10 cellular contexts compared by ENCODE assay signal in the genomic region with DNA sequence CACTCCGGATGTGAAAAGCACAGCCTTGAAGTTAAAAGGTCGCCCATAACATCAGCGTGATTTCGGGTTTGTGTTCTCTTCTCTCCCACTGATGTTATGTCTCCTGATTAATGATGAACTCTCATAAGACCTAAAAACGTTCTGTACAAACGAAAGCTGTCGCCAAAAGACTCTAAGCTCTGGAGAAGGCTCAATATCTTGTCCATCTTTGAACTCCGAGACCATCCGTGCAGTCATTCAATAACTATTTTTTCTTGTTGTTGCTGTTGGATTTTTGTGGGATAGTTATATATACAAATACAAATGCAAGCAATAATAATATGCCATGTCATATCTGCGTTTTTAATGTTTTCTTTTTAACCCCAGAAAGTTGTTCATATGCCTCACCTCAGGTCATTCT.
DNase-seq lines count a peak whose midpoint lies in the region; ATAC-seq and TF ChIP-seq lines count a peak whose summit lies in the region.
"Had no signal": no experiment of that assay in that cellular context is flagged by ENCODE, and none has a peak within 500 bp of the region (broad histone marks: within the 10 kb centered on the region; RNA-seq: fewer than 3 reads in every experiment).

No MANE protein-coding gene starts in this region.

- H3K27me3 ChIP-seq in IMR-90 (ENCODE audit: control insufficient read depth, insufficient read depth, low read length), result no peaks in the 10 kb centered on the region
- no peaks in the 10 kb centered on the region for H3K27me3 ChIP-seq in mesenchymal stem cell (ENCODE audit: control insufficient read depth in 1 of 2, insufficient read depth in 1 of 2, low read length in 2 of 2)
- H3K27me3 ChIP-seq in suprapubic skin, result no peaks in the 10 kb centered on the region

- H3K4me2 ChIP-seq in IMR-90 (ENCODE audit: low read depth, low read length), result peak overlapping the region; percentile 65
- peak overlapping the region; percentile 24 for H3K4me2 ChIP-seq in mesenchymal stem cell (ENCODE audit: low read length, poor library complexity, severe bottlenecking)

- H3K4me1 Mint-ChIP-seq in dendritic cell treated with granulocyte-macrophage colony-stimulating factor and Interleukin-4, amounts not matched to agents 40 ng/mL and 50 ng/mL, for 4 days (ENCODE audit: low read depth), result peaks cover 10% of the 10 kb centered on the region

- peak overlapping the region; percentile 63 for H2BK15ac ChIP-seq in IMR-90 (ENCODE audit: low read depth, low read length)
- no peak overlapping the region for H2BK15ac ChIP-seq in mesenchymal stem cell (ENCODE audit: low read depth, poor library complexity, severe bottlenecking)

- DNase-seq in IMR-90 (peak; percentile 56), mesenchymal stem cell (peak; percentile 69), suprapubic skin (ENCODE audit: low spot score in 2 of 2) (no peak), AG08395 (ENCODE audit: low spot score) (no peak)
- DNase-seq in stimulated activated CD4-positive, alpha-beta T cell treated with anti-CD3 and anti-CD28 coated beads, Interleukin-12 subunit alpha, Interleukin-12 subunit beta, amount 100 ng/mL, for 4 hours, result no peak
- DNase-seq: activated CD4-positive, CD25-positive, alpha-beta regulatory T cell treated with anti-CD3 and anti-CD28 coated beads, Interleukin-2, amount 50 U/mL, for 72 hours; activated naive CD4-positive, alpha-beta T cell treated with Interleukin-2 at 50 U/mL for 16 hours had no signal

- H3K9me3 ChIP-seq in IMR-90 (ENCODE audit: control insufficient read depth, insufficient read depth, low read length) (no peaks in the 10 kb centered on the region), mesenchymal stem cell (ENCODE audit: control insufficient read depth, low read length) (no peaks in the 10 kb centered on the region), suprapubic skin (no peaks in the 10 kb centered on the region)
- H3K9me3 ChIP-seq: HAP-1 had no signal

- H3K23ac ChIP-seq in IMR-90 (ENCODE audit: low read depth, low read length) (peak overlapping the region; percentile 68; the same call in 1 of the 2 replicates), mesenchymal stem cell (ENCODE audit: low read length in 2 of 2) (no peak overlapping the region)

- peaks cover 4% of the 10 kb centered on the region for H3K9me1 ChIP-seq in IMR-90 (ENCODE audit: insufficient read depth, low read length)

- TF ChIP-seq CTCF in IMR-90 (conservative IDR thresholded peaks at IDR 0.05; ENCODE audit: low read depth, low read length), result no peak
- TF ChIP-seq CTCF in suprapubic skin (IDR thresholded peaks at IDR 0.05), result no peak

- peak overlapping the region; percentile 74; the same call in 1 of the 2 replicates for H3K27ac ChIP-seq in IMR-90 (ENCODE audit: insufficient read depth, low read length)
- peak overlapping the region; percentile 50 for H3K27ac ChIP-seq in mesenchymal stem cell (ENCODE audit: low read length, poor library complexity, severe bottlenecking)
- H3K27ac ChIP-seq in suprapubic skin, result peak overlapping the region; percentile 52

- peak overlapping the region; percentile 67 for H3K27ac Mint-ChIP-seq in dendritic cell treated with granulocyte-macrophage colony-stimulating factor and Interleukin-4, amounts not matched to agents 40 ng/mL and 50 ng/mL, for 4 days

- peak overlapping the region; percentile 72; the same call in 1 of the 2 replicates for H3K18ac ChIP-seq in IMR-90 (ENCODE audit: low read depth, low read length)
- H3K18ac ChIP-seq in mesenchymal stem cell (ENCODE audit: low read depth in 1 of 2, low read length in 2 of 2), result peak overlapping the region in 1 of 2 experiments; percentile 79

- no peak overlapping the region for H3K4me3 Mint-ChIP-seq in dendritic cell treated with granulocyte-macrophage colony-stimulating factor and Interleukin-4, amounts not matched to agents 40 ng/mL and 50 ng/mL, for 4 days

- H3K79me1 ChIP-seq in IMR-90 (ENCODE audit: low read depth in 1 of 2, low read length in 2 of 2) (no peaks in the 10 kb centered on the region), mesenchymal stem cell (replicated peaks; ENCODE audit: low read length, poor library complexity, severe bottlenecking) (no peaks in the 10 kb centered on the region)

- WGBS in IMR-90 (ENCODE audit: extremely low coverage in 2 of 2, insufficient read length in 1 of 2), 2 experiments, result no CpG with 5 or more reads among the region's 10 CpGs
- 27% methylated on average over 10 of the region's 10 CpGs for WGBS in mesenchymal stem cell
- 61% methylated on average over 10 of the region's 10 CpGs for WGBS in suprapubic skin

- peak overlapping the region; percentile 93 for H2AFZ ChIP-seq in IMR-90 (replicated peaks; ENCODE audit: low read length, poor library complexity)
- H2AFZ ChIP-seq in mesenchymal stem cell (ENCODE audit: low read depth, low read length), result no peak overlapping the region

- POLR2A ChIA-PET in IMR-90 (lab: Charles Lee; ENCODE audit: unreplicated experiment), result no interaction called here

- BruUV-seq in IMR-90 (replicated peaks; lab: Mats Ljungman, UMichigan), result no TSS peak

- H2BK5ac ChIP-seq in IMR-90 (ENCODE audit: low read depth, low read length, poor library complexity, severe bottlenecking) (peak overlapping the region; percentile 79), mesenchymal stem cell (ENCODE audit: low read depth, low read length, poor library complexity, severe bottlenecking) (no peak overlapping the region)

- H3K4ac ChIP-seq in IMR-90 (ENCODE audit: low read depth, low read length), result peak overlapping the region; percentile 55; the same call in 1 of the 2 replicates
- H3K4ac ChIP-seq in mesenchymal stem cell (ENCODE audit: low read depth in 1 of 2, low read length in 2 of 2), result no peak overlapping the region

- H3K4me1 ChIP-seq in IMR-90 (ENCODE audit: control insufficient read depth, insufficient read depth, low read length) (peaks cover 4% of the 10 kb centered on the region), mesenchymal stem cell (ENCODE audit: control insufficient read depth, insufficient read depth, low read depth, low read length) (peaks cover 9% of the 10 kb centered on the region), suprapubic skin (no peaks in the 10 kb centered on the region)
- H3K4me1 ChIP-seq: HAP-1 had no signal

- no peak overlapping the region for H2AK9ac ChIP-seq in IMR-90 (replicated peaks; ENCODE audit: low read depth, low read length, poor library complexity)

- 0 out of 2 replicates have a peak overlapping the region, but pooled peaks have one; percentile 2 for H2AK5ac ChIP-seq in IMR-90 (ENCODE audit: low read depth, low read length)
- H2AK5ac ChIP-seq in mesenchymal stem cell (ENCODE audit: low read length, severe bottlenecking), result no peak overlapping the region

- no peak for TF ChIP-seq EP300 in suprapubic skin (IDR thresholded peaks at IDR 0.05)

- H4K20me1 ChIP-seq in IMR-90 (ENCODE audit: insufficient read depth, low read length), result no peaks in the 10 kb centered on the region

- H3K27me3 Mint-ChIP-seq in dendritic cell treated with granulocyte-macrophage colony-stimulating factor and Interleukin-4, amounts not matched to agents 40 ng/mL and 50 ng/mL, for 4 days, result peaks cover 5% of the 10 kb centered on the region

- no peaks in the 10 kb centered on the region for H3K9me3 Mint-ChIP-seq in dendritic cell treated with granulocyte-macrophage colony-stimulating factor and Interleukin-4, amounts not matched to agents 40 ng/mL and 50 ng/mL, for 4 days

- H3K36me3 Mint-ChIP-seq in dendritic cell treated with granulocyte-macrophage colony-stimulating factor and Interleukin-4, amounts not matched to agents 40 ng/mL and 50 ng/mL, for 4 days (ENCODE audit: low read depth), result no peaks in the 10 kb centered on the region

- H4K5ac ChIP-seq in IMR-90 (ENCODE audit: low read depth, low read length), result peak overlapping the region; percentile 66

- H3K56ac ChIP-seq in IMR-90 (ENCODE audit: extremely low read depth, insufficient read depth, low read length), result peak overlapping the region; percentile 47; the same call in 1 of the 2 replicates

- H3K14ac ChIP-seq in IMR-90 (replicated peaks; ENCODE audit: low read depth, low read length), result peak overlapping the region; percentile 64; the same call in 1 of the 2 replicates
- no peak overlapping the region for H3K14ac ChIP-seq in mesenchymal stem cell (ENCODE audit: low read length in 2 of 2)

- H2BK20ac ChIP-seq in IMR-90 (ENCODE audit: low read depth, low read length), result peak overlapping the region; percentile 94

- peak; percentile 44 for ATAC-seq in IMR-90 (ENCODE audit: low read depth)
- ATAC-seq in GM19351 (IDR thresholded peaks at IDR 0.05; ENCODE audit: unreplicated experiment), result no peak

- no peak overlapping the region for H3K4me3 ChIP-seq in IMR-90 (ENCODE audit: insufficient read depth, low read depth, low read length)
- peak overlapping the region in 1 of 2 experiments; percentile 58 for H3K4me3 ChIP-seq in mesenchymal stem cell (ENCODE audit: insufficient read depth in 1 of 2, low read depth in 1 of 2, low read length in 2 of 2)
- peak overlapping the region; percentile 6 for H3K4me3 ChIP-seq in suprapubic skin
- H3K4me3 ChIP-seq: HAP-1 had no signal

- CTCF ChIA-PET in IMR-90 (lab: Yijun Ruan, JAX), result interaction anchor here (0.7 kb wide), 1 partner anchor 9 kb away, joined by 3 read pairs; no protein-coding TSS in a partner anchor

- H3K9ac ChIP-seq in IMR-90 (ENCODE audit: low read depth, low read length) (peak overlapping the region; percentile 9; the same call in 1 of the 2 replicates), mesenchymal stem cell (ENCODE audit: low read length) (peak overlapping the region; percentile 71)

- intact Hi-C loops in IMR-90 (cut with micrococcal nuclease), result loop anchor here (1.0 to 10.0 kb wide), 4 partner anchors 129 to 441 kb away; a partner anchor contains a TSS
- intact Hi-C loops in dendritic cell treated with granulocyte-macrophage colony-stimulating factor and Interleukin-4, amounts not matched to agents 40 ng/mL and 50 ng/mL, for 4 days (cut with micrococcal nuclease), result no loop called here

- no peak overlapping the region for H2BK12ac ChIP-seq in mesenchymal stem cell (ENCODE audit: low read length in 2 of 2)

- in situ Hi-C loops in IMR-90 (cut with MboI; ENCODE audit: low sequenced_read_pairs), result no loop called here

- no peaks in the 10 kb centered on the region for H3K36me3 ChIP-seq in IMR-90 (ENCODE audit: control insufficient read depth, insufficient read depth, low read length)
- no peaks in the 10 kb centered on the region for H3K36me3 ChIP-seq in mesenchymal stem cell (ENCODE audit: control insufficient read depth in 1 of 2, insufficient read depth in 2 of 2, low read depth in 1 of 2, low read length in 2 of 2)
- no peaks in the 10 kb centered on the region for H3K36me3 ChIP-seq in suprapubic skin
- H3K36me3 ChIP-seq: HAP-1 had no signal

- TF ChIP-seq POLR2A in IMR-90 (IDR thresholded peaks at IDR 0.05; ENCODE audit: low read depth, low read length) (no peak), suprapubic skin (IDR thresholded peaks at IDR 0.05) (no peak)

- H4K91ac ChIP-seq in IMR-90 (ENCODE audit: insufficient read depth, low read depth, low read length), result peak overlapping the region; percentile 85
- H4K91ac ChIP-seq in mesenchymal stem cell (ENCODE audit: low read length), result no peak overlapping the region

- peak overlapping the region; percentile 56 to 61 for H4K8ac ChIP-seq in IMR-90 (ENCODE audit: low read depth in 2 of 2, low read length in 2 of 2)
- H4K8ac ChIP-seq in mesenchymal stem cell (ENCODE audit: low read length), result no peak overlapping the region

- dilution Hi-C loops in IMR-90 (cut with HindIII; ENCODE audit: low sequenced_read_pairs, unreplicated experiment), result no loop called here

- H2BK120ac ChIP-seq in IMR-90 (ENCODE audit: low read depth, low read length) (peak overlapping the region; percentile 86), mesenchymal stem cell (ENCODE audit: low read depth, low read length) (peak overlapping the region; percentile 55)

- no peak for TF ChIP-seq RAD21 in IMR-90 (IDR thresholded peaks at IDR 0.05; ENCODE audit: low read length)

Comparison
In these comparisons a context has a peak if more than half of its experiments do, and no peak if none do; other contexts are left out.
1. DNase-seq: peak in IMR-90 (single experiment) and mesenchymal stem cell (single experiment); none in suprapubic skin (0 of 2), AG08395 (single experiment) and stimulated activated CD4-positive, alpha-beta T cell treated with anti-CD3 and anti-CD28 coated beads, Interleukin-12 subunit alpha, Interleukin-12 subunit beta, amount 100 ng/mL, for 4 hours (single experiment).
2. Peak in every context shown above with its lines, with median percentiles within 50 percentile points of each other: H3K27ac ChIP-seq.